10 cellular contexts compared by ENCODE assay signal in genomic region chr3:127546517-127546916, GRCh38. TPM values are rescaled to one million over a fixed set of nuclear protein-coding genes. Genes with fewer than 3 reads are reported as not detected.
A peak's percentile ranks its signal among the peaks of the same experiment; 100 is the strongest.
DNase-seq lines count a peak whose midpoint lies in the region; ATAC-seq and TF ChIP-seq lines count a peak whose summit lies in the region.
"Had no signal": no experiment of that assay in that cellular context is flagged by ENCODE, and none has a peak within 500 bp of the region (broad histone marks: within the 10 kb centered on the region; RNA-seq: fewer than 3 reads in every experiment).

No MANE protein-coding gene starts in this region.

- H3K4me3 ChIP-seq in CD4-positive, CD25-positive, alpha-beta regulatory T cell (ENCODE audit: low read depth, low read length), result no peak overlapping the region
- H3K4me3 ChIP-seq in HUES48 (ENCODE audit: low read depth, low read length), result peak overlapping the region; percentile 67; the same call in 1 of the 2 replicates

- H3K27ac Mint-ChIP-seq in CD4-positive, CD25-positive, alpha-beta regulatory T cell, result peak overlapping the region in 2 of 3 donors; percentile 58 to 69
- H3K27ac Mint-ChIP-seq in effector memory CD8-positive, alpha-beta T cell, result peak overlapping the region; percentile 67 to 90
- no peak overlapping the region for H3K27ac Mint-ChIP-seq in natural killer cell treated with Interleukin-12 subunit alpha and Interleukin-12 subunit beta and Interleukin-15 and Interleukin-18, amount 100 ng/mL, for 72 hours

- DNase-seq in CD4-positive, CD25-positive, alpha-beta regulatory T cell, result no peak
- DNase-seq in effector memory CD8-positive, alpha-beta T cell, result no peak
- no peak for DNase-seq in natural killer cell treated with Interleukin-12 subunit alpha and Interleukin-12 subunit beta and Interleukin-15 and Interleukin-18, amount 100 ng/mL, for 72 hours (ENCODE audit: low spot score)
- DNase-seq in GM10266 (ENCODE audit: extremely low spot score), result no peak
- DNase-seq in NCI-H1092 treated with DMSO at 0.1 percent for 48 hours (lab: John Stamatoyannopoulos, UW), result no peak
- DNase-seq: anterior cingulate cortex, NCI-H524 treated with DMSO at 0.1 percent for 48 hours had no signal

- no peaks in the 10 kb centered on the region for H3K9me3 Mint-ChIP-seq in CD4-positive, CD25-positive, alpha-beta regulatory T cell
- H3K9me3 Mint-ChIP-seq in effector memory CD8-positive, alpha-beta T cell, result no peaks in the 10 kb centered on the region
- H3K9me3 Mint-ChIP-seq in natural killer cell treated with Interleukin-12 subunit alpha and Interleukin-12 subunit beta and Interleukin-15 and Interleukin-18, amount 100 ng/mL, for 72 hours, result no peaks in the 10 kb centered on the region

- peaks cover 0 to 15% (median 4%) of the 10 kb centered on the region in 4 donors for H3K4me1 Mint-ChIP-seq in CD4-positive, CD25-positive, alpha-beta regulatory T cell
- H3K4me1 Mint-ChIP-seq in effector memory CD8-positive, alpha-beta T cell (ENCODE audit: low read depth in 2 of 2), result peaks cover 9 to 16% of the 10 kb centered on the region in 2 donors
- H3K4me1 Mint-ChIP-seq in natural killer cell treated with Interleukin-12 subunit alpha and Interleukin-12 subunit beta and Interleukin-15 and Interleukin-18, amount 100 ng/mL, for 72 hours (ENCODE audit: low read depth in 2 of 2), result peaks cover 7 to 11% of the 10 kb centered on the region in 2 donors

- peaks cover 5% of the 10 kb centered on the region for H3K27me3 Mint-ChIP-seq in CD4-positive, CD25-positive, alpha-beta regulatory T cell
- H3K27me3 Mint-ChIP-seq in effector memory CD8-positive, alpha-beta T cell, result peaks cover 3 to 14% of the 10 kb centered on the region in 2 donors
- H3K27me3 Mint-ChIP-seq in natural killer cell treated with Interleukin-12 subunit alpha and Interleukin-12 subunit beta and Interleukin-15 and Interleukin-18, amount 100 ng/mL, for 72 hours, result no peaks in the 10 kb centered on the region

- H3K27me3 ChIP-seq in CD4-positive, CD25-positive, alpha-beta regulatory T cell (ENCODE audit: control insufficient read depth, insufficient read depth, low read length), result no peaks in the 10 kb centered on the region
- H3K27me3 ChIP-seq in HUES48 (ENCODE audit: control insufficient read depth, insufficient read depth, low read length), result peaks cover 6% of the 10 kb centered on the region; the same call in 1 of the 2 replicates

- H3K4me3 Mint-ChIP-seq in CD4-positive, CD25-positive, alpha-beta regulatory T cell, result peak overlapping the region in 3 of 4 donors; percentile 63 to 78 (median 76)
- H3K4me3 Mint-ChIP-seq in effector memory CD8-positive, alpha-beta T cell, result peak overlapping the region; percentile 88 to 90
- peak overlapping the region; percentile 76 for H3K4me3 Mint-ChIP-seq in natural killer cell treated with Interleukin-12 subunit alpha and Interleukin-12 subunit beta and Interleukin-15 and Interleukin-18, amount 100 ng/mL, for 72 hours

- no peak overlapping the region for H3K9ac ChIP-seq in HUES48 (ENCODE audit: low read depth, low read length)

- no peaks in the 10 kb centered on the region for H3K36me3 Mint-ChIP-seq in CD4-positive, CD25-positive, alpha-beta regulatory T cell
- no peaks in the 10 kb centered on the region for H3K36me3 Mint-ChIP-seq in effector memory CD8-positive, alpha-beta T cell (ENCODE audit: insufficient read depth)
- H3K36me3 Mint-ChIP-seq in natural killer cell treated with Interleukin-12 subunit alpha and Interleukin-12 subunit beta and Interleukin-15 and Interleukin-18, amount 100 ng/mL, for 72 hours, result no peaks in the 10 kb centered on the region

- peaks cover 9% of the 10 kb centered on the region for H3K4me1 ChIP-seq in CD4-positive, CD25-positive, alpha-beta regulatory T cell (ENCODE audit: control insufficient read depth, insufficient read depth, low read length, poor library complexity, severe bottlenecking)
- H3K4me1 ChIP-seq in HUES48 (ENCODE audit: control insufficient read depth, insufficient read depth, low read length), result peaks cover 7% of the 10 kb centered on the region; the same call in 1 of the 2 replicates

- ATAC-seq in CD4-positive, CD25-positive, alpha-beta regulatory T cell (ENCODE audit: low read depth in 2 of 2), result no peak
- no peak for ATAC-seq in effector memory CD8-positive, alpha-beta T cell (replicated peaks)
- no peak for ATAC-seq in natural killer cell treated with Interleukin-12 subunit alpha and Interleukin-12 subunit beta and Interleukin-15 and Interleukin-18, amount 100 ng/mL, for 72 hours
- ATAC-seq in HG03457 (IDR thresholded peaks at IDR 0.05; ENCODE audit: unreplicated experiment) (no peak), HG03097 (IDR thresholded peaks at IDR 0.05; ENCODE audit: low FRiP score, unreplicated experiment) (no peak)

- TF ChIP-seq CTCF in GM10266 (IDR thresholded peaks at IDR 0.05; ENCODE audit: control insufficient read depth, insufficient read depth, low read depth, missing control alignments), result no peak

- no peaks in the 10 kb centered on the region for H3K36me3 ChIP-seq in CD4-positive, CD25-positive, alpha-beta regulatory T cell (ENCODE audit: control insufficient read depth, insufficient read depth, low read length)
- H3K36me3 ChIP-seq in HUES48 (ENCODE audit: control insufficient read depth, insufficient read depth, low read length), result no peaks in the 10 kb centered on the region

- H3K9me3 ChIP-seq in CD4-positive, CD25-positive, alpha-beta regulatory T cell (ENCODE audit: control insufficient read depth in 2 of 2, low read length in 2 of 2), result no peaks in the 10 kb centered on the region
- H3K9me3 ChIP-seq in HUES48 (ENCODE audit: control insufficient read depth, insufficient read depth, low read length), result no peaks in the 10 kb centered on the region

- no peak overlapping the region for H3K27ac ChIP-seq in CD4-positive, CD25-positive, alpha-beta regulatory T cell (ENCODE audit: insufficient read depth, low read length, poor library complexity, severe bottlenecking)
- H3K27ac ChIP-seq in HUES48 (ENCODE audit: low read depth, low read length), result no peak overlapping the region

RNA-seq across cellular contexts. Expression of gene TPRA1, which starts 44.0 kb away (rescaled TPM):
- total RNA-seq in CD4-positive, CD25-positive, alpha-beta regulatory T cell, result 15.9 TPM
- 10 to 100 TPM; 14.0 to 27.4 (median 24.5) TPM for polyA plus RNA-seq in CD4-positive, CD25-positive, alpha-beta regulatory T cell
- total RNA-seq in natural killer cell treated with Interleukin-12 subunit alpha and Interleukin-12 subunit beta and Interleukin-15 and Interleukin-18, amount 100 ng/mL, for 72 hours, result 10 to 100 TPM; 29.4 to 54.9 TPM

RNA-seq across cellular contexts. Expression of gene MCM2, which starts 51.7 kb away (rescaled TPM):
- 15.7 TPM for total RNA-seq in CD4-positive, CD25-positive, alpha-beta regulatory T cell
- 10 to 100 TPM; 14.4 to 17.2 (median 16.2) TPM for polyA plus RNA-seq in CD4-positive, CD25-positive, alpha-beta regulatory T cell
- total RNA-seq in natural killer cell treated with Interleukin-12 subunit alpha and Interleukin-12 subunit beta and Interleukin-15 and Interleukin-18, amount 100 ng/mL, for 72 hours, result 100 to 1,000 TPM in 1 of 2 donors, 10 to 100 TPM in 1; 99.5 to 202 TPM

Comparison
In these comparisons a context has a peak if more than half of its experiments do, and no peak if none do; other contexts are left out.
1. H3K27ac Mint-ChIP-seq: peak in CD4-positive, CD25-positive, alpha-beta regulatory T cell (2 of 3) and effector memory CD8-positive, alpha-beta T cell (2 of 2); none in natural killer cell treated with Interleukin-12 subunit alpha and Interleukin-12 subunit beta and Interleukin-15 and Interleukin-18, amount 100 ng/mL, for 72 hours (0 of 2).
2. Peak in every context shown above with its lines, with median percentiles within 50 percentile points of each other: H3K4me3 Mint-ChIP-seq.